Comparison of ENCODE assay signal across 26 cellular contexts in the genomic region with DNA sequence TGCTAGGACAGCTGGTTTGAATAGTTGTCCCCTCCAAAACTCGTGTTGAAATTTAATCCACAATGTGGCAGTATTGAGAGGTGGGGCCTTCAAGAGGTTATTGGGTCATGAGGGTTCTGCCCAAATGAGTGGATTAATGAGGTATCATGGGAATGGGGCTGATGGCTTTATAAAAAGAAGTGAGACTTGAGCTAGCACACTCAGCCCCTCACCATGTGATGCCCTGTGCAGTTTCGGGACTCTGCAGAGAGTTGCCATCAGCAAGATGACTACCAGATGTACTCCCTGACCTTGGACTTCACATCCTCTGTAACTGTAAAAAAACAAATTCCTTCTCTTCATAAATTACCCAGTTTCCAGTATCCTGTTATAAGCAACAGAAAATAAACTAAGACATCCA.
"Had no signal": no experiment of that assay in that cellular context is flagged by ENCODE, and none has a peak within 500 bp of the region (broad histone marks: within the 10 kb centered on the region; RNA-seq: fewer than 3 reads in every experiment).

No MANE protein-coding gene starts in this region.

- H3K4me1 Mint-ChIP-seq: nephron, neural progenitor cell had no signal

- H3K27ac Mint-ChIP-seq: immature natural killer cell; mesothelial cell of epicardium; naive thymus-derived CD4-positive, alpha-beta T cell; neural progenitor cell; progenitor cell of endocrine pancreas; type B pancreatic cell had no signal

- H3K9me3 Mint-ChIP-seq: effector memory CD8-positive, alpha-beta T cell; immature natural killer cell; mesothelial cell of epicardium; naive thymus-derived CD4-positive, alpha-beta T cell; nephron; neural progenitor cell; type B pancreatic cell had no signal

- H3K4me3 ChIP-seq: esophagus squamous epithelium, heart right ventricle, neural progenitor cell, right lobe of liver, stomach, tibial artery had no signal

- H3K4me3 Mint-ChIP-seq: effector memory CD8-positive, alpha-beta T cell; immature natural killer cell; mesothelial cell of epicardium; naive thymus-derived CD4-positive, alpha-beta T cell; nephron; neural progenitor cell; type B pancreatic cell had no signal

- DNase-seq: cortex of kidney; effector memory CD8-positive, alpha-beta T cell; esophagus squamous epithelium; foreskin melanocyte; glutamatergic neuron; heart right ventricle; hypothalamus; immature natural killer cell; islet precursor cell; kidney glomerular epithelial cell; left colon; mesenchymal stem cell; naive thymus-derived CD4-positive, alpha-beta T cell; right lobe of liver; small intestine; stimulated activated CD4-positive, alpha-beta T cell treated with anti-CD3 and anti-CD28 coated beads, Interleukin-15, amount 100 ng/mL, for 24 hours; stimulated activated CD4-positive, alpha-beta T cell treated with anti-CD3 and anti-CD28 coated beads, Interleukin-4, amount 100 ng/mL, for 1 hour; stimulated activated CD8-positive, alpha-beta memory T cell treated with anti-CD3 and anti-CD28 coated beads, Interleukin-4, amount 100 ng/mL, for 48 hours; stimulated activated naive CD4-positive, alpha-beta T cell treated with Interleukin-2 at 50 U/mL for 16 hours; stomach; tibial artery had no signal

- H3K27me3 Mint-ChIP-seq: effector memory CD8-positive, alpha-beta T cell; naive thymus-derived CD4-positive, alpha-beta T cell; progenitor cell of endocrine pancreas; type B pancreatic cell had no signal

- ATAC-seq: effector memory CD8-positive, alpha-beta T cell; heart right ventricle; left colon; naive thymus-derived CD4-positive, alpha-beta T cell; right lobe of liver had no signal
